21 cellular contexts compared by ENCODE assay signal in the genomic region with DNA sequence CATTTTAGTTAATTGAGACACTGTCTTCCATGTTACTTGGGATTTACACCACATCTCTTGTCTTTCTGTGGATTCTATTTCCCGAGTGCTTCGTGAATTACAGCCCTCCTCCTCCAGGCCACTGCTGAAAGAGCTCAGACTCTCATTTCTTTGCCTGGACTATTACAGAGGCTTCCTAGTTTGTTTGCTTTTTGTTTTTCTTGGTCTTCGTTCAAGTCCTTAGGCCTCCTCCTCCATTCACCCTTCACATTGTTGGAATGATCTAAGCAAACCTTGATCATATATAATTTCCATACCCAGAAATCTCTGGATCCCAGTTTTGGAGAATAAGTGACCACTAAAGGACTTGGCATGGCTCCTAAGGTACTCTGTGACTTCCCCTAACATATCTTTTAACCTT.
"Had no signal": no experiment of that assay in that cellular context is flagged by ENCODE, and none has a peak within 500 bp of the region (broad histone marks: within the 10 kb centered on the region; RNA-seq: fewer than 3 reads in every experiment).

No MANE protein-coding gene starts in this region.

- ATAC-seq: gastrocnemius medialis; left ventricle myocardium superior; sciatic nerve; stimulated activated memory B cell treated with anti-CD40 and anti-IgM and Interleukin-4, amounts not matched to agents 10 μg/mL and 1 μg/mL and 100 μg/mL, for 72 hours; upper lobe of right lung had no signal

- H3K27me3 ChIP-seq: gastrocnemius medialis, neutrophil, spleen, tibial artery, upper lobe of right lung, vagina had no signal

- DNase-seq: dermis blood vessel endothelial cell; gastrocnemius medialis; glutamatergic neuron; islet precursor cell; left ventricle myocardium superior; mesendoderm; naive B cell; posterior cingulate gyrus; spleen; stimulated activated CD4-positive, alpha-beta T cell treated with anti-CD3 and anti-CD28 coated beads, Interleukin-15, amount 100 ng/mL, for 24 hours; stimulated activated CD4-positive, alpha-beta T cell treated with anti-CD3 and anti-CD28 coated beads, Interleukin-1b, Interleukin-23, amount 100 ng/mL, for 48 hours; stimulated activated CD4-positive, alpha-beta T cell treated with anti-CD3 and anti-CD28 coated beads, Interleukin-4, amount 100 ng/mL, for 24 hours; tibial artery; upper lobe of right lung had no signal

- H3K36me3 ChIP-seq: gastrocnemius medialis, neutrophil, spleen, tibial artery, upper lobe of right lung, vagina had no signal

- H3K27me3 Mint-ChIP-seq: stimulated activated naive CD8-positive, alpha-beta T cell treated with anti-CD3 and anti-CD28 coated beads, Interleukin-15, Interleukin-2, amounts not matched to agents 100 ng/mL and 50 ng/mL, for 24 hours had no signal

- H3K27ac ChIP-seq: gastrocnemius medialis, neutrophil, tibial artery, upper lobe of right lung, vagina had no signal

- H3K9me3 Mint-ChIP-seq: central memory CD8-positive, alpha-beta T cell; stimulated activated memory B cell treated with anti-CD40 and anti-IgM and Interleukin-4, amounts not matched to agents 10 μg/mL and 1 μg/mL and 100 μg/mL, for 72 hours; stimulated activated naive CD8-positive, alpha-beta T cell treated with anti-CD3 and anti-CD28 coated beads, Interleukin-15, Interleukin-2, amounts not matched to agents 100 ng/mL and 50 ng/mL, for 24 hours had no signal

- H3K4me1 ChIP-seq: gastrocnemius medialis, spleen, tibial artery, upper lobe of right lung, vagina had no signal

- H3K9me3 ChIP-seq: gastrocnemius medialis, neutrophil, spleen, tibial artery, upper lobe of right lung, vagina had no signal

- H3K36me3 Mint-ChIP-seq: naive B cell; stimulated activated memory B cell treated with anti-CD40 and anti-IgM and Interleukin-4, amounts not matched to agents 10 μg/mL and 1 μg/mL and 100 μg/mL, for 72 hours had no signal

- H3K4me3 ChIP-seq: gastrocnemius medialis, lung, spleen, tibial artery, upper lobe of right lung, vagina had no signal

- H3K4me1 Mint-ChIP-seq: central memory CD8-positive, alpha-beta T cell; naive B cell; stimulated activated memory B cell treated with anti-CD40 and anti-IgM and Interleukin-4, amounts not matched to agents 10 μg/mL and 1 μg/mL and 100 μg/mL, for 72 hours had no signal

- H3K4me3 Mint-ChIP-seq: central memory CD8-positive, alpha-beta T cell; naive B cell; stimulated activated memory B cell treated with anti-CD40 and anti-IgM and Interleukin-4, amounts not matched to agents 10 μg/mL and 1 μg/mL and 100 μg/mL, for 72 hours; stimulated activated naive CD8-positive, alpha-beta T cell treated with anti-CD3 and anti-CD28 coated beads, Interleukin-15, Interleukin-2, amounts not matched to agents 100 ng/mL and 50 ng/mL, for 24 hours had no signal

- H3K27ac Mint-ChIP-seq: naive B cell; stimulated activated memory B cell treated with anti-CD40 and anti-IgM and Interleukin-4, amounts not matched to agents 10 μg/mL and 1 μg/mL and 100 μg/mL, for 72 hours; stimulated activated naive CD8-positive, alpha-beta T cell treated with anti-CD3 and anti-CD28 coated beads, Interleukin-15, Interleukin-2, amounts not matched to agents 100 ng/mL and 50 ng/mL, for 24 hours had no signal
